Comparison of ENCODE assay signal across 12 cellular contexts in genomic region chr17:45236002-45236606, GRCh38. TPM values are rescaled to one million over a fixed set of nuclear protein-coding genes. Genes with fewer than 3 reads are reported as not detected.
DNase-seq lines count a peak whose midpoint lies in the region; FAIRE-seq and TF ChIP-seq lines count a peak whose summit lies in the region.
"Had no signal": no experiment of that assay in that cellular context is flagged by ENCODE, and none has a peak within 500 bp of the region (broad histone marks: within the 10 kb centered on the region; RNA-seq: fewer than 3 reads in every experiment).

No MANE protein-coding gene starts in this region.

- H2AFZ ChIP-seq in PC-9: no peak overlapping the region

- no peaks in the 10 kb centered on the region for H3K9me2 ChIP-seq in PC-9 (ENCODE audit: insufficient read depth)

- peak overlapping the region; percentile 90 for H3K27ac Mint-ChIP-seq in activated T-cell treated with anti-CD3 and anti-CD28 coated beads, Interleukin-2, amount 50 U/mL, for 24 hours
- H3K27ac Mint-ChIP-seq in endothelial cell (ENCODE audit: unreplicated experiment): no peak overlapping the region

- H3K9me3 ChIP-seq in PC-9 (ENCODE audit: insufficient read depth, low read depth): no peaks in the 10 kb centered on the region
- H3K9me3 ChIP-seq in spleen: no peaks in the 10 kb centered on the region
- H3K9me3 ChIP-seq in ascending aorta: no peaks in the 10 kb centered on the region
- H3K9me3 ChIP-seq: uterus had no signal

- H3K4me1 Mint-ChIP-seq in activated T-cell treated with anti-CD3 and anti-CD28 coated beads, Interleukin-2, amount 50 U/mL, for 24 hours (ENCODE audit: low read depth): peaks cover 62% of the 10 kb centered on the region
- H3K4me1 Mint-ChIP-seq in endothelial cell (ENCODE audit: unreplicated experiment): peaks cover 17% of the 10 kb centered on the region

- H3K36me3 ChIP-seq in PC-9 (ENCODE audit: low read depth): no peaks in the 10 kb centered on the region
- peaks cover 2 to 100% (median 65%) of the 10 kb centered on the region in 6 donors for H3K36me3 ChIP-seq in spleen
- no peaks in the 10 kb centered on the region for H3K36me3 ChIP-seq in ascending aorta
- H3K36me3 ChIP-seq: uterus had no signal

- no peak overlapping the region for H3K4me3 ChIP-seq in PC-9
- peak overlapping the region in 1 of 8 donors; percentile 13 for H3K4me3 ChIP-seq in spleen
- H3K4me3 ChIP-seq in ascending aorta: no peak overlapping the region
- H3K4me3 ChIP-seq: uterus had no signal

- no peaks in the 10 kb centered on the region for H3K27me3 Mint-ChIP-seq in activated T-cell treated with anti-CD3 and anti-CD28 coated beads, Interleukin-2, amount 50 U/mL, for 24 hours
- H3K27me3 Mint-ChIP-seq in endothelial cell (ENCODE audit: unreplicated experiment): peaks cover 13% of the 10 kb centered on the region

- no peaks in the 10 kb centered on the region for H3K27me3 ChIP-seq in PC-9 (ENCODE audit: insufficient read depth, low read depth)
- peaks cover 0 to 19% (median 6%) of the 10 kb centered on the region in 7 donors for H3K27me3 ChIP-seq in spleen (replicated peaks in 1 of 7)
- peaks cover 4% of the 10 kb centered on the region for H3K27me3 ChIP-seq in ascending aorta

- intact Hi-C loops in PC-9 (cut with micrococcal nuclease; ENCODE audit: unreplicated experiment) (no loop called here), spleen (cut with DNase I; ENCODE audit: low total_unique reads) (no loop called here), ascending aorta (cut with DNase I) (no loop called here)

- no peak overlapping the region for H3K4me2 ChIP-seq in PC-9

- TF ChIP-seq POLR2A in spleen (IDR thresholded peaks at IDR 0.05): no peak

- no peak overlapping the region for H3K4me3 Mint-ChIP-seq in activated T-cell treated with anti-CD3 and anti-CD28 coated beads, Interleukin-2, amount 50 U/mL, for 24 hours
- no peak overlapping the region for H3K4me3 Mint-ChIP-seq in endothelial cell (ENCODE audit: unreplicated experiment)

- TF ChIP-seq CTCF in PC-9 (conservative IDR thresholded peaks at IDR 0.05) (peak; percentile 71; the same call in 1 of the 2 replicates), endothelial cell (IDR thresholded peaks at IDR 0.05; ENCODE audit: unreplicated experiment) (peak; percentile 47), spleen (IDR thresholded peaks at IDR 0.05 in 8 of 11, conservative IDR thresholded peaks at IDR 0.05 in 3 of 11) (peak in 8 of 11 experiments; percentile 0 to 72 (median 49)), ascending aorta (IDR thresholded peaks at IDR 0.05) (no peak)

- no peaks in the 10 kb centered on the region for H3K79me2 ChIP-seq in PC-9 (ENCODE audit: low read depth)

- peaks cover 94% of the 10 kb centered on the region for H3K36me3 Mint-ChIP-seq in activated T-cell treated with anti-CD3 and anti-CD28 coated beads, Interleukin-2, amount 50 U/mL, for 24 hours (ENCODE audit: low read depth)
- H3K36me3 Mint-ChIP-seq in endothelial cell (ENCODE audit: low read depth, unreplicated experiment): peaks cover 8% of the 10 kb centered on the region

- no TSS peak for BruUV-seq in PC-9 (replicated peaks; lab: Mats Ljungman, UMichigan)

- H3F3A ChIP-seq in PC-9 (ENCODE audit: insufficient read depth, low read depth): peaks cover 12% of the 10 kb centered on the region; the same call in 1 of the 2 replicates

- POLR2A ChIA-PET in PC-9 (lab: Charles Lee; ENCODE audit: unreplicated experiment): no interaction called here

- H3K27ac ChIP-seq in PC-9: no peak overlapping the region
- peak overlapping the region in 4 of 8 donors; percentile 16 to 99 (median 62) for H3K27ac ChIP-seq in spleen
- no peak overlapping the region for H3K27ac ChIP-seq in ascending aorta
- H3K27ac ChIP-seq: foreskin keratinocyte, uterus had no signal

- DNase-seq in activated T-cell treated with anti-CD3 and anti-CD28 coated beads, Interleukin-2, amount 50 U/mL, for 24 hours: no peak
- DNase-seq in activated T-cell treated with anti-CD3 and anti-CD28 coated beads, Interleukin-2, amount 50 U/mL, for 48 hours: no peak
- DNase-seq in PC-9: no peak
- no peak for DNase-seq in endothelial cell (ENCODE audit: low spot score)
- peak; percentile 75 for DNase-seq in spleen
- no peak for DNase-seq in ascending aorta (ENCODE audit: low spot score in 2 of 2)
- no peak for DNase-seq in frontal cortex (ENCODE audit: low spot score in 2 of 2)
- DNase-seq in hypothalamus (lab: John Stamatoyannopoulos, UW): no peak
- DNase-seq: DMS79 had no signal

- 63 to 72% (median 66%) methylated on average over 8 to 17 of the region's 17 CpGs for WGBS in spleen, 5 donors

- FAIRE-seq in frontal cortex (lab: Jason Lieb, UNC): no peak

- CTCF ChIA-PET in PC-9 (lab: Charles Lee): interaction anchor here (0.9 to 1.2 kb wide), 2 partner anchors 17 to 101 kb away, joined by 3 to 17 read pairs; partner anchors contain the start of gene ACBD4

- peaks cover 8% of the 10 kb centered on the region for H3K4me1 ChIP-seq in PC-9 (replicated peaks; ENCODE audit: insufficient read depth)
- peaks cover 5 to 61% (median 37%) of the 10 kb centered on the region in 6 donors for H3K4me1 ChIP-seq in spleen
- peaks cover 1 to 3% of the 10 kb centered on the region in 2 donors for H3K4me1 ChIP-seq in ascending aorta
- H3K4me1 ChIP-seq: foreskin keratinocyte had no signal

- no peaks in the 10 kb centered on the region for H4K20me1 ChIP-seq in PC-9 (ENCODE audit: insufficient read depth)

- H3K9me3 Mint-ChIP-seq in activated T-cell treated with anti-CD3 and anti-CD28 coated beads, Interleukin-2, amount 50 U/mL, for 24 hours: no peaks in the 10 kb centered on the region
- no peaks in the 10 kb centered on the region for H3K9me3 Mint-ChIP-seq in endothelial cell (ENCODE audit: unreplicated experiment)

RNA-seq across cellular contexts. Expression of gene FMNL1, which starts 14.4 kb away (rescaled TPM):
- total RNA-seq in PC-9 (2021) (12.9 and 18.7 TPM in 2 replicates), endothelial cell (ENCODE audit: unreplicated experiment) (103 TPM), spleen (100 to 1,000 TPM; 113 to 281 (median 190) TPM), ascending aorta (10.7 TPM), frontal cortex (4.1 TPM)
- 10 to 100 TPM; 40.8 to 71.8 (median 62.8) TPM for polyA plus RNA-seq in spleen

RNA-seq across cellular contexts. Expression of gene SPATA32, which starts 25.8 kb away (rescaled TPM):
- 0.35 and 0.48 TPM in 2 replicates for total RNA-seq in PC-9 (2021)
- total RNA-seq in endothelial cell (ENCODE audit: unreplicated experiment): not detected
- total RNA-seq in spleen: under 1 TPM in 1 of 7 donors, not detected in 6; 0.17 TPM
- under 1 TPM in 2 of 3 donors, not detected in 1; 0.08 to 0.09 TPM for polyA plus RNA-seq in spleen
- total RNA-seq in ascending aorta: not detected
- total RNA-seq in frontal cortex: not detected
- total RNA-seq: foreskin keratinocyte, uterus had no signal
- polyA plus RNA-seq: foreskin keratinocyte, keratinocyte had no signal

Comparison
In these comparisons a context has a peak if more than half of its experiments do, and no peak if none do; other contexts are left out.
1. CTCF ChIP-seq: peak in PC-9 (single experiment), endothelial cell (single experiment) and spleen (8 of 11); none in ascending aorta (0 of 3).